ENCODE assay signal across 20 cellular contexts in genomic region chr16:7097537-7097936, GRCh38.
"Had no signal": no experiment of that assay in that cellular context is flagged by ENCODE, and none has a peak within 500 bp of the region (broad histone marks: within the 10 kb centered on the region; RNA-seq: fewer than 3 reads in every experiment).

No MANE protein-coding gene starts in this region.

- H3K4me2 ChIP-seq: KMS-11 had no signal

- FAIRE-seq: HTR-8/SVneo had no signal

- H3K27ac ChIP-seq: HL-60, KMS-11, RWPE1 had no signal

- DNase-seq: Kasumi-1, MM.1S, NCI-H1092 treated with DMSO at 0.1 percent for 48 hours, NCI-H1436, NCI-H187, NCI-H2029, NCI-H2081 treated with DMSO at 0.1 percent for 48 hours, NCI-H2171, NCI-H226, NCI-H446, NCI-H510A treated with DMSO at 0.1 percent for 48 hours, NCI-H69, NCI-H774, PC-3, SHP77 had no signal

- H3K9ac ChIP-seq: KMS-11 had no signal

- ATAC-seq: Panc1, PC-3 had no signal
